19 cellular contexts compared by ENCODE assay signal in the genomic region with DNA sequence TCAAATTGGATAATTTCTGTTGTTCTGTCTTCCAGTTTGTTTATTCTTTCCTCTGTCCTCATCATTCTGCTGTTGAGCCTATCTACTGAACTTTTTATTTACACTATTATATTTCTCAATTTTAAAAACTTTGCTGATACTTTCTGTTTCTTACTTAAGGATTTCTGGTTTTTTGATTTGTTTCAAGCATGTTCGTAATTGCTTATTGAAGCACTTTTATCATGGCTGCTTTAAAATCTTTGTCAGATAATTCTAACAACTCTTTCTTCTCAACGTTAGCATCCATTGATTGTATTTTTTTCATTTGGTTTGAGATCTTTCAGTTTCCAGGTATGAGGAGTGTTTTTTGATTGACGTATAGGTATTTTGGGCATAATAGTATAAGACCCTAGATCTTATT.
DNase-seq lines count a peak whose midpoint lies in the region; ATAC-seq, FAIRE-seq and TF ChIP-seq lines count a peak whose summit lies in the region.
"Had no signal": no experiment of that assay in that cellular context is flagged by ENCODE, and none has a peak within 500 bp of the region (broad histone marks: within the 10 kb centered on the region; RNA-seq: fewer than 3 reads in every experiment).

No MANE protein-coding gene starts in this region.

- TF ChIP-seq CTCF in GM23338 (conservative IDR thresholded peaks at IDR 0.05; ENCODE audit: low read depth in 2 of 2) (no peak), MM.1S (IDR thresholded peaks at IDR 0.05; ENCODE audit: low read length) (no peak), K562 (IDR thresholded peaks at IDR 0.05 in 2 of 3, conservative IDR thresholded peaks at IDR 0.05 in 1 of 3; ENCODE audit: insufficient read depth in 2 of 3, low read depth in 1 of 3, low read length in 3 of 3) (no peak), keratinocyte (optimal IDR thresholded peaks at IDR 0.05 in 1 of 3, IDR thresholded peaks at IDR 0.05 in 1 of 3, conservative IDR thresholded peaks at IDR 0.05 in 1 of 3; ENCODE audit: extremely low read depth in 1 of 3, insufficient read depth in 2 of 3, low read length in 3 of 3) (no peak)

- H3F3A ChIP-seq in GM23338 (replicated peaks; ENCODE audit: low read depth) (no peaks in the 10 kb centered on the region), MM.1S (ENCODE audit: insufficient read depth, low read length) (peaks cover 17% of the 10 kb centered on the region)

- no peaks in the 10 kb centered on the region for H3K36me3 ChIP-seq in GM23338 (ENCODE audit: insufficient read depth)
- H3K36me3 ChIP-seq in MM.1S (replicated peaks; ENCODE audit: insufficient read depth, low read length) = no peaks in the 10 kb centered on the region
- H3K36me3 ChIP-seq in K562 (ENCODE audit: control insufficient read depth, insufficient read depth, low read length) = peaks cover 9% of the 10 kb centered on the region; the same call in 2 of the 3 replicates
- no peaks in the 10 kb centered on the region for H3K36me3 ChIP-seq in keratinocyte (ENCODE audit: control insufficient read depth in 2 of 2, extremely low read depth in 1 of 2, insufficient read depth in 2 of 2, low read length in 2 of 2)

- no peaks in the 10 kb centered on the region for H3K4me1 ChIP-seq in GM23338 (ENCODE audit: insufficient read depth)
- H3K4me1 ChIP-seq in MM.1S (ENCODE audit: low read length) = peaks cover 29% of the 10 kb centered on the region
- peaks cover 5 to 9% of the 10 kb centered on the region in 2 experiments; a peak in 2 of 5 replicates for H3K4me1 ChIP-seq in K562 (replicated peaks in 1 of 2; ENCODE audit: control insufficient read depth in 2 of 2, insufficient read depth in 2 of 2, low read length in 2 of 2)
- peaks cover 29% of the 10 kb centered on the region for H3K4me1 ChIP-seq in keratinocyte (ENCODE audit: control insufficient read depth, extremely low read depth, insufficient read depth, low read length)

- peak overlapping the region; percentile 64; the same call in 1 of the 2 replicates for H3K27ac Mint-ChIP-seq in GM23338
- no peak overlapping the region for H3K27ac Mint-ChIP-seq in activated CD8-positive, alpha-beta memory T cell treated with anti-CD3 and anti-CD28 coated beads, Interleukin-2, amount 10 ng/mL, durations not matched to agents 7 days and 5 days
- H3K27ac Mint-ChIP-seq: B cell; CD8-positive, alpha-beta T cell had no signal

- no peak overlapping the region for H3K4me3 Mint-ChIP-seq in GM23338
- no peak overlapping the region for H3K4me3 Mint-ChIP-seq in activated CD8-positive, alpha-beta memory T cell treated with anti-CD3 and anti-CD28 coated beads, Interleukin-2, amount 10 ng/mL, durations not matched to agents 7 days and 5 days
- H3K4me3 Mint-ChIP-seq: B cell; CD8-positive, alpha-beta T cell had no signal

- H3K9me1 ChIP-seq in K562 (ENCODE audit: control insufficient read depth, insufficient read depth, low read length) (no peaks in the 10 kb centered on the region), keratinocyte (ENCODE audit: control insufficient read depth, extremely low read depth, insufficient read depth, low read length) (no peaks in the 10 kb centered on the region)

- BruUV-seq in K562 (replicated peaks; lab: Mats Ljungman, UMichigan) = no TSS peak

- dilution Hi-C loops in keratinocyte (cut with MboI; ENCODE audit: extremely low pct_ligation_motif_present, low sequenced_read_pairs) = no loop called here

- in situ Hi-C loops in K562 (cut with MboI) = no loop called here

- no peak for ATAC-seq in GM23338
- ATAC-seq in K562 = no peak
- ATAC-seq in activated CD8-positive, alpha-beta memory T cell treated with anti-CD3 and anti-CD28 coated beads, Interleukin-2, amount 10 ng/mL, durations not matched to agents 7 days and 5 days = no peak
- ATAC-seq: CD8-positive, alpha-beta T cell; HCT116 had no signal

- H3K9me2 ChIP-seq in GM23338 (ENCODE audit: insufficient read depth) = peaks cover 5% of the 10 kb centered on the region; the same call in 1 of the 2 replicates
- no peaks in the 10 kb centered on the region for H3K9me2 ChIP-seq in MM.1S (replicated peaks; ENCODE audit: insufficient read depth, low read length)

- H3K9me3 ChIP-seq in MM.1S (replicated peaks; ENCODE audit: insufficient read depth, low read length) (no peaks in the 10 kb centered on the region), K562 (replicated peaks; ENCODE audit: control insufficient read depth, insufficient read depth, low read depth, low read length) (no peaks in the 10 kb centered on the region), keratinocyte (ENCODE audit: control insufficient read depth, low read depth, low read length) (no peaks in the 10 kb centered on the region)

- no peak overlapping the region for H3K4me3 ChIP-seq in GM23338
- H3K4me3 ChIP-seq in MM.1S (ENCODE audit: low read length) = no peak overlapping the region
- no peak overlapping the region for H3K4me3 ChIP-seq in K562
- no peak overlapping the region for H3K4me3 ChIP-seq in keratinocyte (ENCODE audit: control insufficient read depth in 2 of 3, extremely low read depth in 1 of 3, insufficient read depth in 2 of 3, low read depth in 1 of 3, low read length in 3 of 3)
- H3K4me3 ChIP-seq: BLaER1 treated with 17β-estradiol and CSF1 and Interleukin-3, amounts not matched to agents 10 nM and 100 nM had no signal

- H3K27ac ChIP-seq in GM23338 (ENCODE audit: low read depth) = no peak overlapping the region
- H3K27ac ChIP-seq in MM.1S (ENCODE audit: low read length) = peak overlapping the region; percentile 29; the same call in 1 of the 2 replicates
- peak overlapping the region; percentile 53; the same call in 2 of the 3 replicates for H3K27ac ChIP-seq in K562 (ENCODE audit: extremely low read depth, low read depth, low read length)
- peak overlapping the region; percentile 47 for H3K27ac ChIP-seq in keratinocyte (ENCODE audit: control insufficient read depth, insufficient read depth, low read length)
- H3K27ac ChIP-seq: BLaER1 treated with 17β-estradiol and CSF1 and Interleukin-3, amounts not matched to agents 10 nM and 100 nM; HL-60 had no signal

- FAIRE-seq in K562 (lab: Jason Lieb, UNC) = no peak
- no peak for FAIRE-seq in keratinocyte (lab: Jason Lieb, UNC)
- FAIRE-seq: GM12891 had no signal

- H3K36me3 Mint-ChIP-seq in GM23338 (ENCODE audit: low read depth) = peaks cover 2% of the 10 kb centered on the region; the same call in 1 of the 3 replicates
- peaks cover 16% of the 10 kb centered on the region for H3K36me3 Mint-ChIP-seq in activated CD8-positive, alpha-beta memory T cell treated with anti-CD3 and anti-CD28 coated beads, Interleukin-2, amount 10 ng/mL, durations not matched to agents 7 days and 5 days

- no peaks in the 10 kb centered on the region for H3K27me3 ChIP-seq in GM23338 (ENCODE audit: insufficient read depth)
- no peaks in the 10 kb centered on the region for H3K27me3 ChIP-seq in MM.1S (replicated peaks; ENCODE audit: insufficient read depth, low read length)
- H3K27me3 ChIP-seq in K562 (ENCODE audit: control insufficient read depth in 2 of 2, insufficient read depth in 2 of 2, low read length in 2 of 2) = no peaks in the 10 kb centered on the region
- no peaks in the 10 kb centered on the region for H3K27me3 ChIP-seq in keratinocyte (ENCODE audit: control insufficient read depth, extremely low read depth, insufficient read depth, low read length)
- H3K27me3 ChIP-seq: BLaER1 treated with 17β-estradiol and CSF1 and Interleukin-3, amounts not matched to agents 10 nM and 100 nM had no signal

- WGBS in K562 (ENCODE audit: insufficient coverage, low coverage, missing lambda C conversion rate) = 83% methylated on average over 3 of the region's 3 CpGs

- intact Hi-C loops in K562 (cut with micrococcal nuclease) = loop anchor here (10.0 kb wide), 1 partner anchor 113 kb away; the partner anchor contains the start of genes ITFG1 and PHKB

- no peaks in the 10 kb centered on the region for H3K4me1 Mint-ChIP-seq in GM23338
- peaks cover 23% of the 10 kb centered on the region for H3K4me1 Mint-ChIP-seq in activated CD8-positive, alpha-beta memory T cell treated with anti-CD3 and anti-CD28 coated beads, Interleukin-2, amount 10 ng/mL, durations not matched to agents 7 days and 5 days

- no peak overlapping the region for H3K4me2 ChIP-seq in GM23338
- H3K4me2 ChIP-seq in MM.1S (ENCODE audit: low read depth, low read length) = no peak overlapping the region
- H3K4me2 ChIP-seq in K562 (ENCODE audit: insufficient read depth, low read length) = no peak overlapping the region
- no peak overlapping the region for H3K4me2 ChIP-seq in keratinocyte (ENCODE audit: control insufficient read depth, extremely low read depth, insufficient read depth, low read depth, low read length)
- H3K4me2 ChIP-seq: BLaER1 treated with 17β-estradiol and CSF1 and Interleukin-3, amounts not matched to agents 10 nM and 100 nM had no signal

- H4K20me1 ChIP-seq in GM23338 (replicated peaks; ENCODE audit: insufficient read depth) (no peaks in the 10 kb centered on the region), MM.1S (ENCODE audit: insufficient read depth, low read length) (no peaks in the 10 kb centered on the region), K562 (replicated peaks; ENCODE audit: control insufficient read depth, insufficient read depth, low read length) (no peaks in the 10 kb centered on the region), keratinocyte (ENCODE audit: control insufficient read depth, extremely low read depth, insufficient read depth, low read length) (no peaks in the 10 kb centered on the region)
- H4K20me1 ChIP-seq: BLaER1 treated with 17β-estradiol and CSF1 and Interleukin-3, amounts not matched to agents 10 nM and 100 nM had no signal

- no peak overlapping the region for H3K9ac ChIP-seq in MM.1S (ENCODE audit: low read length)
- no peak overlapping the region for H3K9ac ChIP-seq in K562 (ENCODE audit: insufficient read depth in 1 of 2, low read depth in 2 of 2, low read length in 2 of 2)
- no peak overlapping the region for H3K9ac ChIP-seq in keratinocyte (ENCODE audit: control insufficient read depth, extremely low read depth, insufficient read depth, low read length)
- H3K9ac ChIP-seq: BLaER1 treated with 17β-estradiol and CSF1 and Interleukin-3, amounts not matched to agents 10 nM and 100 nM had no signal

- CTCF ChIA-PET in K562 (lab: Yijun Ruan, JAX; ENCODE audit: low intra/inter-chr PET ratio) = no interaction called here
- CTCF ChIA-PET in activated CD8-positive, alpha-beta memory T cell treated with anti-CD3 and anti-CD28 coated beads, Interleukin-2, amount 10 ng/mL, durations not matched to agents 7 days and 5 days (lab: Charles Lee) = no interaction called here

- H3K79me2 ChIP-seq in GM23338 (replicated peaks; ENCODE audit: insufficient read depth) (no peaks in the 10 kb centered on the region), MM.1S (ENCODE audit: low read length) (no peaks in the 10 kb centered on the region), K562 (ENCODE audit: control insufficient read depth, insufficient read depth, low read length) (peaks cover 11% of the 10 kb centered on the region; the same call in 2 of the 3 replicates), keratinocyte (ENCODE audit: control insufficient read depth, insufficient read depth, low read length) (no peaks in the 10 kb centered on the region)

- H3K27me3 Mint-ChIP-seq in GM23338 (ENCODE audit: insufficient read depth, low read depth, poor library complexity) = no peaks in the 10 kb centered on the region
- no peaks in the 10 kb centered on the region for H3K27me3 Mint-ChIP-seq in activated CD8-positive, alpha-beta memory T cell treated with anti-CD3 and anti-CD28 coated beads, Interleukin-2, amount 10 ng/mL, durations not matched to agents 7 days and 5 days
- H3K27me3 Mint-ChIP-seq: B cell, IgD-negative memory B cell had no signal

- H3K9me3 Mint-ChIP-seq in GM23338 = no peaks in the 10 kb centered on the region
- no peaks in the 10 kb centered on the region for H3K9me3 Mint-ChIP-seq in activated CD8-positive, alpha-beta memory T cell treated with anti-CD3 and anti-CD28 coated beads, Interleukin-2, amount 10 ng/mL, durations not matched to agents 7 days and 5 days (ENCODE audit: low read depth)
- H3K9me3 Mint-ChIP-seq: HFFc6 had no signal

- no peak for TF ChIP-seq RAD21 in K562 (CRISPR knock-in tag; conservative IDR thresholded peaks at IDR 0.05 in 1 of 2, IDR thresholded peaks at IDR 0.05 in 1 of 2)

- DNase-seq in GM23338 (ENCODE audit: low spot score) (no peak), MM.1S (no peak), K562 (ENCODE audit: extremely low read depth in 1 of 4, low spot score in 3 of 4) (no peak), keratinocyte (ENCODE audit: low read depth, low spot score) (no peak), DMS153 treated with DMSO at 0.1 percent for 48 hours (lab: John Stamatoyannopoulos, UW; ENCODE audit: unreplicated experiment) (no peak)
- no peak for DNase-seq in activated CD8-positive, alpha-beta memory T cell treated with anti-CD3 and anti-CD28 coated beads, Interleukin-2, amount 10 ng/mL, durations not matched to agents 7 days and 5 days
- DNase-seq: Calu3; CD8-positive, alpha-beta T cell; DMS53; DND-41; GOT3; H7 had no signal

- H2AFZ ChIP-seq in GM23338 (no peak overlapping the region), MM.1S (ENCODE audit: low read length) (no peak overlapping the region), K562 (ENCODE audit: low read depth, low read length) (no peak overlapping the region), keratinocyte (ENCODE audit: control insufficient read depth, low read length) (no peak overlapping the region)

- POLR2A ChIA-PET in K562 (lab: Yijun Ruan, JAX) = interaction anchor here (0.6 kb wide), 1 partner anchor 153 kb away, joined by 3 read pairs; no protein-coding TSS in a partner anchor

- no peak for TF ChIP-seq POLR2A in K562 (conservative IDR thresholded peaks at IDR 0.05)

- TF ChIP-seq EP300 in K562 (IDR thresholded peaks at IDR 0.05; ENCODE audit: low read length) = no peak
